In the genomic region with DNA sequence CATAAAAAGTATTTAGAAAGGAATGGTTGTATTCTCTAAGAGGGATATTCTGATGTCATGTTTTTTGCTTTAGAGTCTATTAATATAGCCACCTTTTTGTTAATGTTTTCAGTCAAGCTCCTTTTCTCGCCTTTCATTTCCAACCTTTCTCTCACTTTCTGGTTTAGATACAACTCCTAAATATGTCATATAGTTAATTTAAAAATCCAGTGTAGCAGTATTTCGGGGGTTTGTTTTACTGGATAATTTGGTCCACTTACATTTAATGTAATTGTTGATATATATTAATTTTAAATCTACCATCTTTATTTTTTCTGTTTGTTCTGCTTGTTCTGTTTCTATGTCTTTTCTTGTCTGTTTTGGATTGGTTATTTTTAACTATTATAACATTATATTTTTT, we compare ENCODE assay signal across 8 cellular contexts.
DNase-seq lines count a peak whose midpoint lies in the region; ATAC-seq, FAIRE-seq and TF ChIP-seq lines count a peak whose summit lies in the region.
"Not testable (repeated sequence)": the region's sequence is repeated elsewhere in the genome, so short reads cannot be mapped to it uniquely, and the experiment has no call there.

No MANE protein-coding gene starts in this region.

- TF ChIP-seq EP300 in K562 (IDR thresholded peaks at IDR 0.05; ENCODE audit: low read length): not testable (repeated sequence)

- not testable (repeated sequence) for H3K9me3 ChIP-seq in K562 (replicated peaks; ENCODE audit: control insufficient read depth, insufficient read depth, low read depth, low read length); kidney (ENCODE audit: control insufficient read depth in 1 of 2, low read length in 2 of 2); pancreas; small intestine (ENCODE audit: control insufficient read depth, low read depth)

- POLR2A ChIA-PET in K562 (lab: Yijun Ruan, JAX): not testable (repeated sequence)

- not testable (repeated sequence) for TF ChIP-seq POLR2A in K562 (conservative IDR thresholded peaks at IDR 0.05)

- H3K4me3 ChIP-seq in K562; kidney (ENCODE audit: low read length in 2 of 2); pancreas; small intestine (ENCODE audit: low read depth in 1 of 2, low read length in 2 of 2): not testable (repeated sequence)

- intact Hi-C loops in K562 (cut with micrococcal nuclease); kidney (cut with DNase I); pancreas (cut with DNase I): not testable (repeated sequence)

- in situ Hi-C loops in K562 (cut with MboI): not testable (repeated sequence)

- FAIRE-seq in A204.1 (lab: Jason Lieb, UNC) (peak; percentile 71), G401.6 (lab: Jason Lieb, UNC) (peak; percentile 77), TTC549 (lab: Jason Lieb, UNC) (peak; percentile 80), endometrium (lab: Jason Lieb, UNC) (peak; percentile 66), kidney (lab: Jason Lieb, UNC) (peak; percentile 33), pancreas (lab: Jason Lieb, UNC) (peak; percentile 51), small intestine (lab: Jason Lieb, UNC) (peak; percentile 5)
- FAIRE-seq in K562 (lab: Jason Lieb, UNC): not testable (repeated sequence)

- H3K9me1 ChIP-seq in K562 (ENCODE audit: control insufficient read depth, insufficient read depth, low read length): not testable (repeated sequence)

- ATAC-seq in K562, pancreas: not testable (repeated sequence)

- not testable (repeated sequence) for TF ChIP-seq RAD21 in K562 (CRISPR knock-in tag; conservative IDR thresholded peaks at IDR 0.05 in 1 of 2, IDR thresholded peaks at IDR 0.05 in 1 of 2)

- H3K27ac ChIP-seq in K562 (ENCODE audit: extremely low read depth, low read depth, low read length); kidney (ENCODE audit: low read depth in 2 of 2, low read length in 2 of 2); pancreas; small intestine (ENCODE audit: low read depth in 1 of 2, low read length in 1 of 2): not testable (repeated sequence)

- not testable (repeated sequence) for H3K4me2 ChIP-seq in K562 (ENCODE audit: insufficient read depth, low read length)

- not testable (repeated sequence) for H3K9ac ChIP-seq in K562 (ENCODE audit: insufficient read depth in 1 of 2, low read depth in 2 of 2, low read length in 2 of 2); kidney (ENCODE audit: low read length in 2 of 2)

- BruUV-seq in K562 (replicated peaks; lab: Mats Ljungman, UMichigan): not testable (repeated sequence)

- H3K27me3 ChIP-seq in K562 (ENCODE audit: control insufficient read depth in 2 of 2, insufficient read depth in 2 of 2, low read length in 2 of 2); pancreas; small intestine (ENCODE audit: control insufficient read depth in 2 of 2, insufficient read depth in 2 of 2, low read length in 2 of 2): not testable (repeated sequence)

- CTCF ChIA-PET in K562 (lab: Yijun Ruan, JAX; ENCODE audit: low intra/inter-chr PET ratio): not testable (repeated sequence)

- DNase-seq in K562 (ENCODE audit: extremely low read depth in 1 of 4, low spot score in 3 of 4); kidney; pancreas; small intestine: not testable (repeated sequence)

- H3K36me3 ChIP-seq in K562 (ENCODE audit: control insufficient read depth, insufficient read depth, low read length); kidney (ENCODE audit: control insufficient read depth in 1 of 2, insufficient read depth in 2 of 2, low read length in 2 of 2); pancreas; small intestine (ENCODE audit: control insufficient read depth in 2 of 2, insufficient read depth in 2 of 2, low read length in 2 of 2): not testable (repeated sequence)

- TF ChIP-seq CTCF in K562 (IDR thresholded peaks at IDR 0.05 in 2 of 3, conservative IDR thresholded peaks at IDR 0.05 in 1 of 3; ENCODE audit: insufficient read depth in 2 of 3, low read depth in 1 of 3, low read length in 3 of 3); kidney (IDR thresholded peaks at IDR 0.05; ENCODE audit: borderline replicate concordance, extremely low read depth, insufficient read depth); pancreas (IDR thresholded peaks at IDR 0.05): not testable (repeated sequence)

- H2AFZ ChIP-seq in K562 (ENCODE audit: low read depth, low read length): not testable (repeated sequence)

- H4K20me1 ChIP-seq in K562 (replicated peaks; ENCODE audit: control insufficient read depth, insufficient read depth, low read length): not testable (repeated sequence)

- not testable (repeated sequence) for H3K79me2 ChIP-seq in K562 (ENCODE audit: control insufficient read depth, insufficient read depth, low read length)

- H3K4me1 ChIP-seq in K562 (replicated peaks in 1 of 2; ENCODE audit: control insufficient read depth in 2 of 2, insufficient read depth in 2 of 2, low read length in 2 of 2); kidney (ENCODE audit: control insufficient read depth in 1 of 2, insufficient read depth in 1 of 2, low read depth in 1 of 2, low read length in 2 of 2); pancreas; small intestine (ENCODE audit: control insufficient read depth in 2 of 2, insufficient read depth in 1 of 2, low read depth in 1 of 2, low read length in 1 of 2): not testable (repeated sequence)

- WGBS in K562 (ENCODE audit: insufficient coverage, low coverage, missing lambda C conversion rate): 13% methylated on average over 1 of the region's 2 CpGs
- WGBS in pancreas, 2 donors: 76 to 77% methylated on average over 2 of the region's 2 CpGs
- WGBS in small intestine, 3 donors: 85 to 92% (median 88%) methylated on average over 2 of the region's 2 CpGs

TF ChIP-seq in K562, 482 proteins besides CTCF, POLR2A, EP300 and RAD21:
- peak; percentile 93 for TF ChIP-seq ZNF507 (tag; conservative IDR thresholded peaks at IDR 0.05)
